In the genomic region with DNA sequence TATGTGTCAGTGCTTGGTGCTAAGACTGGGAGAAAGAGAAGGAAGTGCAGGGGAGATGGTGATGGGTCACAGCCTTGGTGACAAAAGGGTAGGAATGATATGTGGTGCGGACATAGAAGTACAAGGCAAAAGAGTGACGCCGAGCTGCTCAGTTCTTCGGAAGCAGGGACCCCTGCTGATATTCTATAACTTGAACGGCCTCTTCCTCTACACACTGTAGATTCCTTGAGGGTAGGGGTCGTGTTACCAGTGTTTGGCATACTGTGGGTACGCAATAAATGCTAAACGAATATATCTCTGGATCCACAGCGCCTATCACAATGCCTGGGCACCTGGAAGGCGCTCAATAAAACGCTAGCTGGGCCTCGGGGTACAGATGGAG, we compare ENCODE assay signal across 9 cellular contexts. TPM values are rescaled to one million over a fixed set of nuclear protein-coding genes. Genes with fewer than 3 reads are reported as not detected.
DNase-seq lines count a peak whose midpoint lies in the region; ATAC-seq and TF ChIP-seq lines count a peak whose summit lies in the region.
"Had no signal": no experiment of that assay in that cellular context is flagged by ENCODE, and none has a peak within 500 bp of the region (broad histone marks: within the 10 kb centered on the region; RNA-seq: fewer than 3 reads in every experiment).

No MANE protein-coding gene starts in this region.

- no peaks in the 10 kb centered on the region for H3K9me3 Mint-ChIP-seq in CD4-positive, alpha-beta memory T cell
- H3K9me3 Mint-ChIP-seq in neural progenitor cell = no peaks in the 10 kb centered on the region
- H3K9me3 Mint-ChIP-seq: activated naive CD8-positive, alpha-beta T cell treated with anti-CD3 and anti-CD28 coated beads, Interleukin-2, amount 10 ng/mL, durations not matched to agents 7 days and 5 days had no signal

- intact Hi-C loops in CD4-positive, alpha-beta memory T cell (cut with micrococcal nuclease) = loop anchor here (1.0 to 5.0 kb wide), 4 partner anchors 17 to 212 kb away; partner anchors contain the start of genes RTCA and TRMT13

- no peaks in the 10 kb centered on the region for H4K20me1 ChIP-seq in neural progenitor cell (ENCODE audit: low read depth)

- H3K79me2 ChIP-seq in neural progenitor cell (ENCODE audit: low read depth) = peaks cover 54% of the 10 kb centered on the region

- H3K4me1 Mint-ChIP-seq in CD4-positive, alpha-beta memory T cell = peaks cover 13 to 22% (median 19%) of the 10 kb centered on the region in 4 donors
- H3K4me1 Mint-ChIP-seq in neural progenitor cell = peaks cover 6% of the 10 kb centered on the region

- H3K9me3 ChIP-seq in CD4-positive, alpha-beta memory T cell (ENCODE audit: control insufficient read depth in 1 of 2, low read length in 2 of 2) = no peaks in the 10 kb centered on the region
- H3K9me3 ChIP-seq in endocrine pancreas (ENCODE audit: control insufficient read depth, low read length) = no peaks in the 10 kb centered on the region
- no peaks in the 10 kb centered on the region for H3K9me3 ChIP-seq in neural progenitor cell (ENCODE audit: low read depth)

- no peaks in the 10 kb centered on the region for H3K27me3 Mint-ChIP-seq in CD4-positive, alpha-beta memory T cell
- no peaks in the 10 kb centered on the region for H3K27me3 Mint-ChIP-seq in neural progenitor cell (ENCODE audit: insufficient read depth, low read depth)

- no peak for DNase-seq in CD4-positive, alpha-beta memory T cell
- DNase-seq in LNCaP clone FGC (ENCODE audit: low read depth) = no peak
- peak; percentile 28 for DNase-seq in neural progenitor cell (ENCODE audit: low spot score)
- DNase-seq in activated CD4-positive, alpha-beta T cell treated with anti-CD3 and anti-CD28 coated beads, Interleukin-2, amount 50 U/mL, for 4 hours = no peak
- no peak for DNase-seq in cerebellar nuclear complex (lab: John Stamatoyannopoulos, UW)

- no peak for TF ChIP-seq CTCF in LNCaP clone FGC (IDR thresholded peaks at IDR 0.05; ENCODE audit: control insufficient read depth, extremely low read depth, insufficient read depth)
- TF ChIP-seq CTCF in neural progenitor cell (IDR thresholded peaks at IDR 0.05) = no peak

- CTCF ChIA-PET in CD4-positive, alpha-beta memory T cell (lab: Charles Lee; ENCODE audit: partially characterized antibody) = interaction anchor here (0.6 to 2.2 kb wide), 4 partner anchors 17 to 646 kb away, joined by 3 to 11 read pairs (median 3); partner anchors contain the start of genes RTCA and SLC30A7

- H3K27ac ChIP-seq in CD4-positive, alpha-beta memory T cell (ENCODE audit: low read depth, low read length) = peak overlapping the region; percentile 76
- H3K27ac ChIP-seq in neural progenitor cell = peak overlapping the region; percentile 24

- POLR2A ChIA-PET in CD4-positive, alpha-beta memory T cell (lab: Charles Lee; ENCODE audit: partially characterized antibody) = interaction anchor here (1.0 to 4.0 kb wide), 12 partner anchors 11 to 399 kb away, joined by 3 to 63 read pairs (median 6); partner anchors contain the start of genes AGL, CDC14A, RTCA and SLC35A3

- H2AFZ ChIP-seq in neural progenitor cell (replicated peaks) = peak overlapping the region; percentile 78

- H3K4me2 ChIP-seq in neural progenitor cell = peak overlapping the region; percentile 91

- peak overlapping the region; percentile 93 to 95 for H3K4me3 ChIP-seq in CD4-positive, alpha-beta memory T cell (ENCODE audit: low read length in 2 of 2)
- H3K4me3 ChIP-seq in LNCaP clone FGC (ENCODE audit: low read depth, low read length) (peak overlapping the region; percentile 93), endocrine pancreas (ENCODE audit: control insufficient read depth, insufficient read depth, low read length) (peak overlapping the region; percentile 89), neural progenitor cell (peak overlapping the region; percentile 80)

- H3K4me1 ChIP-seq in CD4-positive, alpha-beta memory T cell (ENCODE audit: insufficient read depth, low read length) = peaks cover 34% of the 10 kb centered on the region
- H3K4me1 ChIP-seq in endocrine pancreas (ENCODE audit: control insufficient read depth, insufficient read depth, low read length) (peaks cover 5% of the 10 kb centered on the region), neural progenitor cell (peaks cover 4% of the 10 kb centered on the region)

- ATAC-seq in HG03095 (IDR thresholded peaks at IDR 0.05; ENCODE audit: unreplicated experiment) = no peak
- ATAC-seq in HG03439 (IDR thresholded peaks at IDR 0.05; ENCODE audit: unreplicated experiment) = no peak

- no peaks in the 10 kb centered on the region for H3K36me3 ChIP-seq in CD4-positive, alpha-beta memory T cell (ENCODE audit: insufficient read depth, low read length)
- H3K36me3 ChIP-seq in endocrine pancreas (ENCODE audit: control insufficient read depth, insufficient read depth, low read length) (no peaks in the 10 kb centered on the region), neural progenitor cell (no peaks in the 10 kb centered on the region)

- H3K27ac Mint-ChIP-seq in CD4-positive, alpha-beta memory T cell = no peak overlapping the region
- H3K27ac Mint-ChIP-seq in neural progenitor cell = no peak overlapping the region
- H3K27ac Mint-ChIP-seq: activated naive CD8-positive, alpha-beta T cell treated with anti-CD3 and anti-CD28 coated beads, Interleukin-2, amount 10 ng/mL, durations not matched to agents 7 days and 5 days had no signal

- H3F3A ChIP-seq in neural progenitor cell (ENCODE audit: low read depth) = no peaks in the 10 kb centered on the region

- H3K4me3 Mint-ChIP-seq in CD4-positive, alpha-beta memory T cell = no peak overlapping the region
- no peak overlapping the region for H3K4me3 Mint-ChIP-seq in neural progenitor cell
- H3K4me3 Mint-ChIP-seq: activated naive CD8-positive, alpha-beta T cell treated with anti-CD3 and anti-CD28 coated beads, Interleukin-2, amount 10 ng/mL, durations not matched to agents 7 days and 5 days had no signal

- no peaks in the 10 kb centered on the region for H3K27me3 ChIP-seq in CD4-positive, alpha-beta memory T cell (ENCODE audit: insufficient read depth, low read length)
- H3K27me3 ChIP-seq in endocrine pancreas (ENCODE audit: control insufficient read depth, insufficient read depth, low read length) (no peaks in the 10 kb centered on the region), neural progenitor cell (no peaks in the 10 kb centered on the region)

- peaks cover under 1 to 1% of the 10 kb centered on the region in 2 donors for H3K36me3 Mint-ChIP-seq in CD4-positive, alpha-beta memory T cell
- H3K36me3 Mint-ChIP-seq in neural progenitor cell = no peaks in the 10 kb centered on the region

- H3K9ac ChIP-seq in endocrine pancreas (ENCODE audit: control insufficient read depth, insufficient read depth, low read length) (peak overlapping the region; percentile 81), neural progenitor cell (peak overlapping the region; percentile 83)

RNA-seq across cellular contexts. Expression of gene DBT, which starts 0.5 kb away (rescaled TPM):
- 10 to 100 TPM; 16.1 to 16.8 TPM for total RNA-seq in CD4-positive, alpha-beta memory T cell
- polyA plus RNA-seq in CD4-positive, alpha-beta memory T cell = 1 to 10 TPM; 2.1 to 6.5 TPM
- total RNA-seq in neural progenitor cell (ENCODE audit: low replicate concordance) = 9.0 and 13.7 TPM in 2 replicates

RNA-seq across cellular contexts. Expression of gene RTCA, which starts 16.9 kb away (rescaled TPM):
- total RNA-seq in CD4-positive, alpha-beta memory T cell = 10 to 100 TPM; 39.7 to 41.4 TPM
- 10 to 100 TPM; 19.0 to 24.6 TPM for polyA plus RNA-seq in CD4-positive, alpha-beta memory T cell
- 34.1 and 69.7 TPM in 2 replicates for total RNA-seq in neural progenitor cell (ENCODE audit: low replicate concordance)
